Comparison of ENCODE assay signal across 11 cellular contexts in the genomic region with DNA sequence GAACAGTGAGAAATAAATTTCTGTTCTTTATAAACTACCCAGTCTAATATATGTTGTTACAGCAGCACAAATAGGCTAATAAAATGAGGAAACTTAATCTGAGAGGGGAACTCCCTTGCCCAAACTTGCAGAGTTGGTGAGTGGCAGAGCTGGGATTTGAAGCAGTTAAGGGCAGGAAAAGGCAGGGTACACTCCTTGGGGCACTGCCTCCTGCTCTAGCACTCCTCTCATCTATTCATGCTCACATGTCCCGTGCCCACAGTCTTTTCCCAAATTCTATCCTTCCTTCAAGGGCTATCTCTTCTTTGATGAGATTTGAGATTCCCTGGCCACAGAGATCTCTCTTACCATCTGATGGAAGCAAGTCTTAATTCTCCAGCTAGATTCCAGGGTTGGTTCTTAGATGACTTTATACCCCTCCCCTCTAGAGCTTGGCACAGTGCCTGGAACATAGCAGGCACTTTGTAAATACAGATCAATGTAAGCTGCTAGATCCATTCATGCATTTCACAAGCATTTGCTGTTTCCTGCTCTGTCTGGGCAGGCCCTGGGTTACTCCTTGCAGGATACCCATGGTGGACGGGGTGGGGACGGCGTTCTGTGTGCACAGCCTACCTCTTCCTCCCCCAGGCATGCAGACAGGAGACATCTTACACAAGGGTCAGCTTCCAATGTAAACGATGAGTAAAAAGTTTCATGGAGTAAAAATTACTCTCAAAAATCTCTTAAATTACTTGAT. TPM values are rescaled to one million over a fixed set of nuclear protein-coding genes. Genes with fewer than 3 reads are reported as not detected.
A peak's percentile ranks its signal among the peaks of the same experiment; 100 is the strongest.
DNase-seq lines count a peak whose midpoint lies in the region; ATAC-seq and TF ChIP-seq lines count a peak whose summit lies in the region.
"Had no signal": no experiment of that assay in that cellular context is flagged by ENCODE, and none has a peak within 500 bp of the region (broad histone marks: within the 10 kb centered on the region; RNA-seq: fewer than 3 reads in every experiment).

No MANE protein-coding gene starts in this region.

- TF ChIP-seq CTCF in upper lobe of right lung (IDR thresholded peaks at IDR 0.05) (no peak), natural killer cell (IDR thresholded peaks at IDR 0.05) (no peak)

- H3K4me3 ChIP-seq in upper lobe of right lung, result no peak overlapping the region

- H3K27ac Mint-ChIP-seq in natural killer cell, result no peak overlapping the region

- peak; percentile 30 for ATAC-seq in upper lobe of right lung
- ATAC-seq in GM19463 (IDR thresholded peaks at IDR 0.05; ENCODE audit: unreplicated experiment), result no peak
- no peak for ATAC-seq in natural killer cell

- peaks cover 10 to 20% of the 10 kb centered on the region in 2 donors for H3K27me3 Mint-ChIP-seq in natural killer cell (ENCODE audit: low read depth in 2 of 2)

- H3K9me3 Mint-ChIP-seq in natural killer cell, result no peaks in the 10 kb centered on the region

- DNase-seq in NCI-H1436 (lab: John Stamatoyannopoulos, UW) (peak; percentile 27), NCI-H1436 treated with DMSO at 0.1 percent for 48 hours (lab: John Stamatoyannopoulos, UW) (no peak), NCI-H82 (lab: John Stamatoyannopoulos, UW) (peak; percentile 78), fibroblast of peridontal ligament (ENCODE audit: extremely low read depth) (peak; percentile 43), upper lobe of right lung (no peak), natural killer cell (no peak), SKM-1 treated with dmso at 0.1 percent for 144 hours (lab: John Stamatoyannopoulos, UW; ENCODE audit: unreplicated experiment) (no peak)
- DNase-seq: stimulated activated CD4-positive, alpha-beta T cell treated with anti-CD3 and anti-CD28 coated beads, Interleukin-2, amount 100 ng/mL, for 48 hours had no signal

- no peaks in the 10 kb centered on the region for H3K36me3 ChIP-seq in upper lobe of right lung

- no peak overlapping the region for H3K4me3 Mint-ChIP-seq in natural killer cell

- H3K36me3 Mint-ChIP-seq in natural killer cell, result no peaks in the 10 kb centered on the region

- H3K4me1 ChIP-seq in upper lobe of right lung, result no peaks in the 10 kb centered on the region

- H3K9me3 ChIP-seq in upper lobe of right lung, result no peaks in the 10 kb centered on the region

- intact Hi-C loops in upper lobe of right lung (cut with DNase I) (no loop called here), natural killer cell (cut with micrococcal nuclease) (no loop called here)

- H3K27me3 ChIP-seq in upper lobe of right lung, result no peaks in the 10 kb centered on the region

- no peak overlapping the region for H3K27ac ChIP-seq in upper lobe of right lung

- H3K4me1 Mint-ChIP-seq in natural killer cell, result no peaks in the 10 kb centered on the region

RNA-seq across cellular contexts. Expression of a gene that starts 39.2 kb away (rescaled TPM):
- total RNA-seq in upper lobe of right lung, result not detected
- not detected for total RNA-seq in natural killer cell
- total RNA-seq: A172, NCI-H460 had no signal

RNA-seq across cellular contexts. Expression of a gene that starts 49.1 kb away (rescaled TPM):
- 63.3 TPM for total RNA-seq in upper lobe of right lung
- total RNA-seq in natural killer cell, result 10 to 100 TPM; 48.6 to 87.8 (median 61.7) TPM

RNA-seq across cellular contexts. Expression of a gene that starts 52.3 kb away (rescaled TPM):
- not detected for total RNA-seq in upper lobe of right lung
- under 1 TPM in 2 of 3 donors, not detected in 1; 0.20 to 0.30 TPM for total RNA-seq in natural killer cell
- total RNA-seq: A172, NCI-H460 had no signal

Comparison
In these comparisons a context has a peak if more than half of its experiments do, and no peak if none do; other contexts are left out.
1. DNase-seq: peak in NCI-H1436 (single experiment), NCI-H82 (single experiment) and fibroblast of peridontal ligament (single experiment); none in NCI-H1436 treated with DMSO at 0.1 percent for 48 hours (single experiment), upper lobe of right lung (single experiment), natural killer cell (single experiment) and SKM-1 treated with dmso at 0.1 percent for 144 hours (single experiment).